17 cellular contexts compared by ENCODE assay signal in the genomic region with DNA sequence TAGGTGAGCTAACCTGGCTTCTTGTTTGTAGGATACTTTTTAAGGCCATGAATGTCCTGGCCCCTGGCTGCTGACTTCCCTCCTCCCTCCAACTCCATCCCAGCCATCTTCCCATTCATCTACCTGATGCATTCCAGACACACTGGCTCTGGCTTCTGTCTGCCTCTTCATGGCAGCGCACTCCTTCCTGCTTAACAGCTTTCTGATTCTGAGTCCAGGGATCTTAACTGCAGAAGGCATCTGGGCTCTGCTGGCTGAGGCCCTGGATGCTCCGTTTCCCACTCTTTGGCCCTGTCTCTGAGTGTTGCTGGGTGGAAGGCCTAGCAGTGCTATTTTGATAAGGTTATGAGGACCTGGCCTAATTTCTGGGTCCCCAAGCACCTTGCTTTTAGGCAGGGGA. TPM values are rescaled to one million over a fixed set of nuclear protein-coding genes. Genes with fewer than 3 reads are reported as not detected.
"Had no signal": no experiment of that assay in that cellular context is flagged by ENCODE, and none has a peak within 500 bp of the region (broad histone marks: within the 10 kb centered on the region; RNA-seq: fewer than 3 reads in every experiment).

No MANE protein-coding gene starts in this region.

- H3K4me3 Mint-ChIP-seq: activated B cell treated with CpG ODN at 0.5 μM for 24 hours; activated CD4-positive, alpha-beta T cell treated with anti-CD3 and anti-CD28 coated beads, Interleukin-2, amount 10 ng/mL, durations not matched to agents 24 days and 14 days; T-helper 1 cell treated with Interleukin-12 subunit alpha and Interleukin-12 subunit beta and Interleukin-4 antibody, amounts not matched to agents 30 μg/mL and 1 μg/mL, for 36 hours had no signal

- H3K4me3 ChIP-seq: breast epithelium, gastrocnemius medialis, heart right ventricle, lung, mucosa of descending colon, skin epidermis had no signal

- H3K27ac ChIP-seq: breast epithelium, gastrocnemius medialis, heart right ventricle, skin epidermis had no signal

- H3K36me3 ChIP-seq: breast epithelium, gastrocnemius medialis had no signal

- H3K4me1 ChIP-seq: breast epithelium had no signal

- ATAC-seq: gastrocnemius medialis; heart right ventricle; mucosa of descending colon; naive thymus-derived CD4-positive, alpha-beta T cell; right cardiac atrium; stimulated activated naive CD8-positive, alpha-beta T cell treated with anti-CD3 and anti-CD28 coated beads, Interleukin-15, Interleukin-2, amounts not matched to agents 100 U/mL and 50 U/mL, for 24 hours had no signal

- H3K9me3 ChIP-seq: breast epithelium, gastrocnemius medialis, heart right ventricle, mucosa of descending colon had no signal

- H3K27ac Mint-ChIP-seq: activated B cell treated with CpG ODN at 0.5 μM for 24 hours; activated CD4-positive, alpha-beta T cell treated with anti-CD3 and anti-CD28 coated beads, Interleukin-2, amount 10 ng/mL, durations not matched to agents 24 days and 14 days; naive thymus-derived CD4-positive, alpha-beta T cell; T-helper 1 cell treated with Interleukin-12 subunit alpha and Interleukin-12 subunit beta and Interleukin-4 antibody, amounts not matched to agents 30 μg/mL and 1 μg/mL, for 36 hours had no signal

- DNase-seq: activated B cell treated with CpG ODN at 0.5 μM for 24 hours; activated CD4-positive, alpha-beta T cell treated with anti-CD3 and anti-CD28 coated beads, Interleukin-2, amount 10 ng/mL, durations not matched to agents 24 days and 14 days; activated naive CD4-positive, alpha-beta T cell treated with Interleukin-2 at 50 U/mL for 16 hours; aorta; dermis blood vessel endothelial cell; gastrocnemius medialis; heart right ventricle; mucosa of descending colon; naive thymus-derived CD4-positive, alpha-beta T cell; right cardiac atrium; stimulated activated CD4-positive, alpha-beta T cell treated with anti-CD3 and anti-CD28 coated beads, Interleukin-4, amount 100 ng/mL, for 4 hours; stimulated activated CD8-positive, alpha-beta memory T cell treated with anti-CD3 and anti-CD28 coated beads, Interleukin-4, amount 100 ng/mL, for 48 hours; stimulated activated naive CD8-positive, alpha-beta T cell treated with anti-CD3 and anti-CD28 coated beads, Interleukin-15, Interleukin-2, amounts not matched to agents 100 U/mL and 50 U/mL, for 24 hours had no signal

- H3K9me3 Mint-ChIP-seq: activated B cell treated with CpG ODN at 0.5 μM for 24 hours; activated CD4-positive, alpha-beta T cell treated with anti-CD3 and anti-CD28 coated beads, Interleukin-2, amount 10 ng/mL, durations not matched to agents 24 days and 14 days; T-helper 1 cell treated with Interleukin-12 subunit alpha and Interleukin-12 subunit beta and Interleukin-4 antibody, amounts not matched to agents 30 μg/mL and 1 μg/mL, for 36 hours had no signal

RNA-seq across cellular contexts. Expression of gene THY1, which starts 1.8 kb away (rescaled TPM):
- total RNA-seq: activated B cell treated with CpG ODN at 0.5 μM for 24 hours had no signal
- polyA plus RNA-seq: naive thymus-derived CD4-positive, alpha-beta T cell had no signal
